Comparison of ENCODE assay signal across 23 cellular contexts in the genomic region with DNA sequence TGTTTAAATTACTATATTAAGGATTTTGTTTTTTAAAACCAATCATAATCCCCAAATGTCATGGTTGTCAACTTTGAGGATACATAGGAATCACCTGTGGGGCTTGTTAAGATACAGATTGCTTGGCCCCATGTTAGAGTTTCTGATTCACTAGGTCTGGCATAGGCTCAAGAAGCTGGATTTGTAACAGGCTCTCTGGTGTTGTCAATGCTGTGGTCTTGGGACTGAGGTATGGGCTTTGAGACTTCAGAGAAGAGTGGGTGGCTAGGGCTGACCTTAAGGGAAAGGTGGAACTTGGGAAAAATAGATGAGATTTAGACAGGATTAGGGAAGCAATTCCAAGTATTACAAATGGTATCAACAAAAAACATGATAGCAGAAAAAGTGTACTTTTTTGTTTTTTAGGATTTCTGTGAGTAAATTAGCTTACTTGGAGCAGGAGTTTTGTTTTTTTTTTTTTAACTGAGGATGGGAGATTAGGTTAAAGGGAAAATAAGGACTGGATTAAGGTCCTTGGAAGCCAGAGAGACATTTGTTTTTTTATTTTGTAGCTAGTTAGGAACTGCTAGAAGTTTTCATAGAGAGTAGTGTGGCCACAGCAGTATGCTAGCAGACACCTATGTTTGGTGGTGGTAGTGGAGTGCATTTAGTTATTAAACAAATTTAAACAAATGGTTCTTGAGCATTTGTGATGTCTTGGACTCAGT.
DNase-seq lines count a peak whose midpoint lies in the region; FAIRE-seq and TF ChIP-seq lines count a peak whose summit lies in the region.
"Had no signal": no experiment of that assay in that cellular context is flagged by ENCODE, and none has a peak within 500 bp of the region (broad histone marks: within the 10 kb centered on the region; RNA-seq: fewer than 3 reads in every experiment).

No MANE protein-coding gene starts in this region.

- no peaks in the 10 kb centered on the region for H3K36me3 ChIP-seq in SK-N-MC (ENCODE audit: insufficient read depth, low read length)
- no peaks in the 10 kb centered on the region for H3K36me3 ChIP-seq in neural progenitor cell
- H3K36me3 ChIP-seq: esophagus squamous epithelium, prostate gland had no signal

- H3K36me3 Mint-ChIP-seq in neural progenitor cell = no peaks in the 10 kb centered on the region

- 0 out of 2 replicates have a peak overlapping the region, but pooled peaks have one; percentile 3 for H3K27ac ChIP-seq in SK-N-MC
- no peak overlapping the region for H3K27ac ChIP-seq in neural progenitor cell
- H3K27ac ChIP-seq: esophagus squamous epithelium, prostate gland had no signal

- H3K4me3 Mint-ChIP-seq in neural progenitor cell = no peak overlapping the region
- H3K4me3 Mint-ChIP-seq: activated CD4-positive, alpha-beta memory T cell treated with anti-CD3 and anti-CD28 coated beads for 36 hours; activated naive CD8-positive, alpha-beta T cell treated with anti-CD3 and anti-CD28 coated beads, Interleukin-2, amount 50 U/mL, for 24 hours; CD8-positive, alpha-beta memory T cell had no signal

- H3K9ac ChIP-seq in SK-N-MC (ENCODE audit: insufficient read length) = no peak overlapping the region
- no peak overlapping the region for H3K9ac ChIP-seq in neural progenitor cell

- H3K4me3 ChIP-seq in SK-N-MC (0 out of 2 replicates have a peak overlapping the region, but pooled peaks have one; percentile 3), epithelial cell of esophagus (ENCODE audit: low read length) (no peak overlapping the region), neural progenitor cell (no peak overlapping the region)
- H3K4me3 ChIP-seq: esophagus squamous epithelium, prostate gland had no signal

- peaks cover 7% of the 10 kb centered on the region for H3K9me3 Mint-ChIP-seq in neural progenitor cell
- H3K9me3 Mint-ChIP-seq: CD8-positive, alpha-beta memory T cell had no signal

- no peaks in the 10 kb centered on the region for H3K27me3 ChIP-seq in neural progenitor cell
- H3K27me3 ChIP-seq: esophagus squamous epithelium had no signal

- peak overlapping the region; percentile 37 for H3K4me2 ChIP-seq in neural progenitor cell

- no peaks in the 10 kb centered on the region for H3K79me2 ChIP-seq in neural progenitor cell (ENCODE audit: low read depth)

- peak overlapping the region; percentile 21 for H3K27ac Mint-ChIP-seq in neural progenitor cell
- H3K27ac Mint-ChIP-seq: activated CD4-positive, alpha-beta memory T cell treated with anti-CD3 and anti-CD28 coated beads for 36 hours; activated naive CD8-positive, alpha-beta T cell treated with anti-CD3 and anti-CD28 coated beads, Interleukin-2, amount 50 U/mL, for 24 hours had no signal

- no peaks in the 10 kb centered on the region for H4K20me1 ChIP-seq in neural progenitor cell (ENCODE audit: low read depth)

- peak; percentile 6 for DNase-seq in Daoy (ENCODE audit: low read depth)
- no peak for DNase-seq in SK-N-MC (ENCODE audit: low read depth, low spot score)
- DNase-seq in epithelial cell of esophagus (ENCODE audit: low read depth) = peak; percentile 7
- DNase-seq in neural progenitor cell (ENCODE audit: low spot score) = no peak
- DNase-seq in NCI-H146 treated with DMSO at 0.1 percent for 48 hours (lab: John Stamatoyannopoulos, UW; ENCODE audit: unreplicated experiment) = no peak
- DNase-seq in SHP77 treated with DMSO at 0.1 percent for 48 hours (lab: John Stamatoyannopoulos, UW) = no peak
- DNase-seq in NCI-H226 = no peak
- DNase-seq in RCC 7860 (ENCODE audit: low spot score) = no peak
- DNase-seq: activated CD4-positive, alpha-beta memory T cell treated with anti-CD3 and anti-CD28 coated beads for 36 hours; activated CD4-positive, CD25-positive, alpha-beta regulatory T cell; activated naive CD8-positive, alpha-beta T cell treated with anti-CD3 and anti-CD28 coated beads, Interleukin-2, amount 50 U/mL, for 24 hours; CD8-positive, alpha-beta memory T cell; cortex of kidney; esophagus squamous epithelium; NCI-H1092 treated with DMSO at 0.1 percent for 48 hours; NCI-H2029; NCI-H345; NCI-H774; substantia nigra; T1000 had no signal

- peaks cover 3% of the 10 kb centered on the region for H3K4me1 Mint-ChIP-seq in neural progenitor cell
- H3K4me1 Mint-ChIP-seq: activated naive CD8-positive, alpha-beta T cell treated with anti-CD3 and anti-CD28 coated beads, Interleukin-2, amount 50 U/mL, for 24 hours had no signal

- H3K27me3 Mint-ChIP-seq in neural progenitor cell (ENCODE audit: insufficient read depth, low read depth) = no peaks in the 10 kb centered on the region
- H3K27me3 Mint-ChIP-seq: activated CD4-positive, alpha-beta memory T cell treated with anti-CD3 and anti-CD28 coated beads for 36 hours; activated naive CD8-positive, alpha-beta T cell treated with anti-CD3 and anti-CD28 coated beads, Interleukin-2, amount 50 U/mL, for 24 hours had no signal

- FAIRE-seq in RCC 7860 (lab: Jason Lieb, UNC) = no peak
- FAIRE-seq: A204.1, keratinocyte had no signal

- no peak overlapping the region for H2AFZ ChIP-seq in neural progenitor cell (replicated peaks)

- H3K4me1 ChIP-seq in neural progenitor cell = peaks cover 11% of the 10 kb centered on the region
- H3K4me1 ChIP-seq: esophagus squamous epithelium, prostate gland had no signal

- TF ChIP-seq CTCF in epithelial cell of esophagus (IDR thresholded peaks at IDR 0.05; ENCODE audit: insufficient read depth, low read depth, low read length, missing control alignments) (no peak), neural progenitor cell (IDR thresholded peaks at IDR 0.05) (no peak)

- peaks cover 5% of the 10 kb centered on the region for H3F3A ChIP-seq in neural progenitor cell (ENCODE audit: low read depth)

- H3K9me3 ChIP-seq in SK-N-MC (ENCODE audit: low read depth, low read length) (peaks cover 7% of the 10 kb centered on the region; the same call in 1 of the 2 replicates), neural progenitor cell (ENCODE audit: low read depth) (no peaks in the 10 kb centered on the region)
- H3K9me3 ChIP-seq: esophagus squamous epithelium, prostate gland had no signal

Comparison
In these comparisons a context has a peak if more than half of its experiments do, and no peak if none do; other contexts are left out.
1. DNase-seq: peak in Daoy (single experiment) and epithelial cell of esophagus (single experiment); none in SK-N-MC (single experiment), neural progenitor cell (single experiment), NCI-H146 treated with DMSO at 0.1 percent for 48 hours (single experiment), SHP77 treated with DMSO at 0.1 percent for 48 hours (single experiment), NCI-H226 (single experiment) and RCC 7860 (single experiment).